1 cellular context compared by ENCODE assay signal in genomic region chrX:134547047-134547679, GRCh38.
TF ChIP-seq lines count a peak whose summit lies in the region.

No MANE protein-coding gene starts in this region.

TF ChIP-seq in A549, 52 proteins besides CTCF, POLR2A, EP300 and RAD21 (continued from another document):
- no peak for TF ChIP-seq TFCP2L1 (CRISPR knock-in tag; IDR thresholded peaks at IDR 0.05)
- TF ChIP-seq MAZ (IDR thresholded peaks at IDR 0.05; ENCODE audit: borderline replicate concordance, low read depth, low read length), result no peak
